ENCODE assay signal across 2 cellular contexts in genomic region chr13:77079902-77080413, GRCh38.
TF ChIP-seq lines count a peak whose summit lies in the region.

No MANE protein-coding gene starts in this region.

TF ChIP-seq in GM23338, 12 proteins besides CTCF, POLR2A, EP300 and RAD21 (continued from another document):
- TF ChIP-seq, protein P1, sequence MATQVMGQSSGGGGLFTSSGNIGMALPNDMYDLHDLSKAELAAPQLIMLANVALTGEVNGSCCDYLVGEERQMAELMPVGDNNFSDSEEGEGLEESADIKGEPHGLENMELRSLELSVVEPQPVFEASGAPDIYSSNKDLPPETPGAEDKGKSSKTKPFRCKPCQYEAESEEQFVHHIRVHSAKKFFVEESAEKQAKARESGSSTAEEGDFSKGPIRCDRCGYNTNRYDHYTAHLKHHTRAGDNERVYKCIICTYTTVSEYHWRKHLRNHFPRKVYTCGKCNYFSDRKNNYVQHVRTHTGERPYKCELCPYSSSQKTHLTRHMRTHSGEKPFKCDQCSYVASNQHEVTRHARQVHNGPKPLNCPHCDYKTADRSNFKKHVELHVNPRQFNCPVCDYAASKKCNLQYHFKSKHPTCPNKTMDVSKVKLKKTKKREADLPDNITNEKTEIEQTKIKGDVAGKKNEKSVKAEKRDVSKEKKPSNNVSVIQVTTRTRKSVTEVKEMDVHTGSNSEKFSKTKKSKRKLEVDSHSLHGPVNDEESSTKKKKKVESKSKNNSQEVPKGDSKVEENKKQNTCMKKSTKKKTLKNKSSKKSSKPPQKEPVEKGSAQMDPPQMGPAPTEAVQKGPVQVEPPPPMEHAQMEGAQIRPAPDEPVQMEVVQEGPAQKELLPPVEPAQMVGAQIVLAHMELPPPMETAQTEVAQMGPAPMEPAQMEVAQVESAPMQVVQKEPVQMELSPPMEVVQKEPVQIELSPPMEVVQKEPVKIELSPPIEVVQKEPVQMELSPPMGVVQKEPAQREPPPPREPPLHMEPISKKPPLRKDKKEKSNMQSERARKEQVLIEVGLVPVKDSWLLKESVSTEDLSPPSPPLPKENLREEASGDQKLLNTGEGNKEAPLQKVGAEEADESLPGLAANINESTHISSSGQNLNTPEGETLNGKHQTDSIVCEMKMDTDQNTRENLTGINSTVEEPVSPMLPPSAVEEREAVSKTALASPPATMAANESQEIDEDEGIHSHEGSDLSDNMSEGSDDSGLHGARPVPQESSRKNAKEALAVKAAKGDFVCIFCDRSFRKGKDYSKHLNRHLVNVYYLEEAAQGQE (IDR thresholded peaks at IDR 0.05; ENCODE audit: unreplicated experiment): no peak
- TF ChIP-seq EZH2phosphoT487 (IDR thresholded peaks at IDR 0.05; ENCODE audit: unreplicated experiment): no peak
- no peak for TF ChIP-seq JUNB (IDR thresholded peaks at IDR 0.05; ENCODE audit: unreplicated experiment)
- TF ChIP-seq POLR2AphosphoS5 (IDR thresholded peaks at IDR 0.05; ENCODE audit: low read depth): no peak
- TF ChIP-seq, protein P2, sequence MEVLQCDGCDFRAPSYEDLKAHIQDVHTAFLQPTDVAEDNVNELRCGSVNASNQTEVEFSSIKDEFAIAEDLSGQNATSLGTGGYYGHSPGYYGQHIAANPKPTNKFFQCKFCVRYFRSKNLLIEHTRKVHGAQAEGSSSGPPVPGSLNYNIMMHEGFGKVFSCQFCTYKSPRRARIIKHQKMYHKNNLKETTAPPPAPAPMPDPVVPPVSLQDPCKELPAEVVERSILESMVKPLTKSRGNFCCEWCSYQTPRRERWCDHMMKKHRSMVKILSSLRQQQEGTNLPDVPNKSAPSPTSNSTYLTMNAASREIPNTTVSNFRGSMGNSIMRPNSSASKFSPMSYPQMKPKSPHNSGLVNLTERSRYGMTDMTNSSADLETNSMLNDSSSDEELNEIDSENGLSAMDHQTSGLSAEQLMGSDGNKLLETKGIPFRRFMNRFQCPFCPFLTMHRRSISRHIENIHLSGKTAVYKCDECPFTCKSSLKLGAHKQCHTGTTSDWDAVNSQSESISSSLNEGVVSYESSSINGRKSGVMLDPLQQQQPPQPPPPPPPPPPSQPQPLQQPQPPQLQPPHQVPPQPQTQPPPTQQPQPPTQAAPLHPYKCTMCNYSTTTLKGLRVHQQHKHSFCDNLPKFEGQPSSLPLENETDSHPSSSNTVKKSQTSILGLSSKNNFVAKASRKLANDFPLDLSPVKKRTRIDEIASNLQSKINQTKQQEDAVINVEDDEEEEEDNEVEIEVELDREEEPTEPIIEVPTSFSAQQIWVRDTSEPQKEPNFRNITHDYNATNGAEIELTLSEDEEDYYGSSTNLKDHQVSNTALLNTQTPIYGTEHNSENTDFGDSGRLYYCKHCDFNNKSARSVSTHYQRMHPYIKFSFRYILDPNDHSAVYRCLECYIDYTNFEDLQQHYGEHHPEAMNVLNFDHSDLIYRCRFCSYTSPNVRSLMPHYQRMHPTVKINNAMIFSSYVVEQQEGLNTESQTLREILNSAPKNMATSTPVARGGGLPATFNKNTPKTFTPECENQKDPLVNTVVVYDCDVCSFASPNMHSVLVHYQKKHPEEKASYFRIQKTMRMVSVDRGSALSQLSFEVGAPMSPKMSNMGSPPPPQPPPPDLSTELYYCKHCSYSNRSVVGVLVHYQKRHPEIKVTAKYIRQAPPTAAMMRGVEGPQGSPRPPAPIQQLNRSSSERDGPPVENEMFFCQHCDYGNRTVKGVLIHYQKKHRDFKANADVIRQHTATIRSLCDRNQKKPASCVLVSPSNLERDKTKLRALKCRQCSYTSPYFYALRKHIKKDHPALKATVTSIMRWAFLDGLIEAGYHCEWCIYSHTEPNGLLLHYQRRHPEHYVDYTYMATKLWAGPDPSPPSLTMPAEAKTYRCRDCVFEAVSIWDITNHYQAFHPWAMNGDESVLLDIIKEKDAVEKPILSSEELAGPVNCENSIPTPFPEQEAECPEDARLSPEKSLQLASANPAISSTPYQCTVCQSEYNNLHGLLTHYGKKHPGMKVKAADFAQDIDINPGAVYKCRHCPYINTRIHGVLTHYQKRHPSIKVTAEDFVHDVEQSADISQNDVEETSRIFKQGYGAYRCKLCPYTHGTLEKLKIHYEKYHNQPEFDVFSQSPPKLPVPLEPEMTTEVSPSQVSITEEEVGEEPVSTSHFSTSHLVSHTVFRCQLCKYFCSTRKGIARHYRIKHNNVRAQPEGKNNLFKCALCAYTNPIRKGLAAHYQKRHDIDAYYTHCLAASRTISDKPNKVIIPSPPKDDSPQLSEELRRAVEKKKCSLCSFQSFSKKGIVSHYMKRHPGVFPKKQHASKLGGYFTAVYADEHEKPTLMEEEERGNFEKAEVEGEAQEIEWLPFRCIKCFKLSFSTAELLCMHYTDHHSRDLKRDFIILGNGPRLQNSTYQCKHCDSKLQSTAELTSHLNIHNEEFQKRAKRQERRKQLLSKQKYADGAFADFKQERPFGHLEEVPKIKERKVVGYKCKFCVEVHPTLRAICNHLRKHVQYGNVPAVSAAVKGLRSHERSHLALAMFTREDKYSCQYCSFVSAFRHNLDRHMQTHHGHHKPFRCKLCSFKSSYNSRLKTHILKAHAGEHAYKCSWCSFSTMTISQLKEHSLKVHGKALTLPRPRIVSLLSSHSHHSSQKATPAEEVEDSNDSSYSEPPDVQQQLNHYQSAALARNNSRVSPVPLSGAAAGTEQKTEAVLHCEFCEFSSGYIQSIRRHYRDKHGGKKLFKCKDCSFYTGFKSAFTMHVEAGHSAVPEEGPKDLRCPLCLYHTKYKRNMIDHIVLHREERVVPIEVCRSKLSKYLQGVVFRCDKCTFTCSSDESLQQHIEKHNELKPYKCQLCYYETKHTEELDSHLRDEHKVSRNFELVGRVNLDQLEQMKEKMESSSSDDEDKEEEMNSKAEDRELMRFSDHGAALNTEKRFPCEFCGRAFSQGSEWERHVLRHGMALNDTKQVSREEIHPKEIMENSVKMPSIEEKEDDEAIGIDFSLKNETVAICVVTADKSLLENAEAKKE (CRISPR knock-in tag; IDR thresholded peaks at IDR 0.05): no peak
- TF ChIP-seq ZNF114 (CRISPR knock-in tag; IDR thresholded peaks at IDR 0.05): no peak
- no peak for TF ChIP-seq ZNF331 (CRISPR knock-in tag; IDR thresholded peaks at IDR 0.05; ENCODE audit: low read depth)
- TF ChIP-seq EZH2 (IDR thresholded peaks at IDR 0.05; ENCODE audit: low read depth, unreplicated experiment): no peak
- no peak for TF ChIP-seq NANOG (IDR thresholded peaks at IDR 0.05; ENCODE audit: borderline replicate concordance)
- TF ChIP-seq, protein P3, sequence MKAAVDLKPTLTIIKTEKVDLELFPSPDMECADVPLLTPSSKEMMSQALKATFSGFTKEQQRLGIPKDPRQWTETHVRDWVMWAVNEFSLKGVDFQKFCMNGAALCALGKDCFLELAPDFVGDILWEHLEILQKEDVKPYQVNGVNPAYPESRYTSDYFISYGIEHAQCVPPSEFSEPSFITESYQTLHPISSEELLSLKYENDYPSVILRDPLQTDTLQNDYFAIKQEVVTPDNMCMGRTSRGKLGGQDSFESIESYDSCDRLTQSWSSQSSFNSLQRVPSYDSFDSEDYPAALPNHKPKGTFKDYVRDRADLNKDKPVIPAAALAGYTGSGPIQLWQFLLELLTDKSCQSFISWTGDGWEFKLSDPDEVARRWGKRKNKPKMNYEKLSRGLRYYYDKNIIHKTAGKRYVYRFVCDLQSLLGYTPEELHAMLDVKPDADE (IDR thresholded peaks at IDR 0.05): no peak

TF ChIP-seq in WTC11, 78 proteins besides CTCF, POLR2A, EP300 and RAD21 (continued from another document):
- TF ChIP-seq, protein P4, sequence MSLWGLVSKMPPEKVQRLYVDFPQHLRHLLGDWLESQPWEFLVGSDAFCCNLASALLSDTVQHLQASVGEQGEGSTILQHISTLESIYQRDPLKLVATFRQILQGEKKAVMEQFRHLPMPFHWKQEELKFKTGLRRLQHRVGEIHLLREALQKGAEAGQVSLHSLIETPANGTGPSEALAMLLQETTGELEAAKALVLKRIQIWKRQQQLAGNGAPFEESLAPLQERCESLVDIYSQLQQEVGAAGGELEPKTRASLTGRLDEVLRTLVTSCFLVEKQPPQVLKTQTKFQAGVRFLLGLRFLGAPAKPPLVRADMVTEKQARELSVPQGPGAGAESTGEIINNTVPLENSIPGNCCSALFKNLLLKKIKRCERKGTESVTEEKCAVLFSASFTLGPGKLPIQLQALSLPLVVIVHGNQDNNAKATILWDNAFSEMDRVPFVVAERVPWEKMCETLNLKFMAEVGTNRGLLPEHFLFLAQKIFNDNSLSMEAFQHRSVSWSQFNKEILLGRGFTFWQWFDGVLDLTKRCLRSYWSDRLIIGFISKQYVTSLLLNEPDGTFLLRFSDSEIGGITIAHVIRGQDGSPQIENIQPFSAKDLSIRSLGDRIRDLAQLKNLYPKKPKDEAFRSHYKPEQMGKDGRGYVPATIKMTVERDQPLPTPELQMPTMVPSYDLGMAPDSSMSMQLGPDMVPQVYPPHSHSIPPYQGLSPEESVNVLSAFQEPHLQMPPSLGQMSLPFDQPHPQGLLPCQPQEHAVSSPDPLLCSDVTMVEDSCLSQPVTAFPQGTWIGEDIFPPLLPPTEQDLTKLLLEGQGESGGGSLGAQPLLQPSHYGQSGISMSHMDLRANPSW (CRISPR knock-in tag; conservative IDR thresholded peaks at IDR 0.05; ENCODE audit: low read depth): no peak
